Comparison of ENCODE assay signal across 1 cellular context in the genomic region with DNA sequence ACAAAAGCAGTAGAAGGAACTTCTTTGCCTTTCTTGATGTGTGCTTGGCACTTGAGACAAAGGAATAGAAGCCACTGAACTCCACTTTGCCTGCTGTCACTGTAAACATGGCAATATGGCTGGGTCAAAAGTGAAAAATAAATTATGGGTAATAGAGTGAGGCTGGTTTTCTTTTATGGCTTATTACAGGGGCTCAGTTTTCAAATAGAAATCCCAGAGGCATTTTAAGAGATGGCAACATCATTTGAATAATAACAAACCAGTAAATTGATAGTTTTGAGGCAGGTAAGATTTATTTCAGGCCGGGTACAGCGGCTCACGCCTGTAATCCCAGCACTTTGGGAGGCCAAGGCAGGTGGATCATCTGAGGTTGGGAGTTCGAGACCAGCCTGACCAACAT.
TF ChIP-seq lines count a peak whose summit lies in the region.

No MANE protein-coding gene starts in this region.

TF ChIP-seq in A549, 52 proteins besides CTCF, POLR2A, EP300 and RAD21 (continued from another document):
- TF ChIP-seq, protein P1, sequence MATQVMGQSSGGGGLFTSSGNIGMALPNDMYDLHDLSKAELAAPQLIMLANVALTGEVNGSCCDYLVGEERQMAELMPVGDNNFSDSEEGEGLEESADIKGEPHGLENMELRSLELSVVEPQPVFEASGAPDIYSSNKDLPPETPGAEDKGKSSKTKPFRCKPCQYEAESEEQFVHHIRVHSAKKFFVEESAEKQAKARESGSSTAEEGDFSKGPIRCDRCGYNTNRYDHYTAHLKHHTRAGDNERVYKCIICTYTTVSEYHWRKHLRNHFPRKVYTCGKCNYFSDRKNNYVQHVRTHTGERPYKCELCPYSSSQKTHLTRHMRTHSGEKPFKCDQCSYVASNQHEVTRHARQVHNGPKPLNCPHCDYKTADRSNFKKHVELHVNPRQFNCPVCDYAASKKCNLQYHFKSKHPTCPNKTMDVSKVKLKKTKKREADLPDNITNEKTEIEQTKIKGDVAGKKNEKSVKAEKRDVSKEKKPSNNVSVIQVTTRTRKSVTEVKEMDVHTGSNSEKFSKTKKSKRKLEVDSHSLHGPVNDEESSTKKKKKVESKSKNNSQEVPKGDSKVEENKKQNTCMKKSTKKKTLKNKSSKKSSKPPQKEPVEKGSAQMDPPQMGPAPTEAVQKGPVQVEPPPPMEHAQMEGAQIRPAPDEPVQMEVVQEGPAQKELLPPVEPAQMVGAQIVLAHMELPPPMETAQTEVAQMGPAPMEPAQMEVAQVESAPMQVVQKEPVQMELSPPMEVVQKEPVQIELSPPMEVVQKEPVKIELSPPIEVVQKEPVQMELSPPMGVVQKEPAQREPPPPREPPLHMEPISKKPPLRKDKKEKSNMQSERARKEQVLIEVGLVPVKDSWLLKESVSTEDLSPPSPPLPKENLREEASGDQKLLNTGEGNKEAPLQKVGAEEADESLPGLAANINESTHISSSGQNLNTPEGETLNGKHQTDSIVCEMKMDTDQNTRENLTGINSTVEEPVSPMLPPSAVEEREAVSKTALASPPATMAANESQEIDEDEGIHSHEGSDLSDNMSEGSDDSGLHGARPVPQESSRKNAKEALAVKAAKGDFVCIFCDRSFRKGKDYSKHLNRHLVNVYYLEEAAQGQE (IDR thresholded peaks at IDR 0.05): no peak
